27 cellular contexts compared by ENCODE assay signal in genomic region chr12:96383371-96383770, GRCh38. TPM values are rescaled to one million over a fixed set of nuclear protein-coding genes. Genes with fewer than 3 reads are reported as not detected.
DNase-seq lines count a peak whose midpoint lies in the region; ATAC-seq and TF ChIP-seq lines count a peak whose summit lies in the region.
"Had no signal": no experiment of that assay in that cellular context is flagged by ENCODE, and none has a peak within 500 bp of the region (broad histone marks: within the 10 kb centered on the region; RNA-seq: fewer than 3 reads in every experiment).

No MANE protein-coding gene starts in this region.

- H2BK12ac ChIP-seq in neuronal stem cell (ENCODE audit: low read length), result no peak overlapping the region

- H3K4me2 ChIP-seq in GM23248 (ENCODE audit: unreplicated experiment) (peak overlapping the region; percentile 69), Karpas-422 (ENCODE audit: low read depth, low read length, poor library complexity, severe bottlenecking) (peak overlapping the region; percentile 37), neuronal stem cell (ENCODE audit: insufficient read depth, low read length, poor library complexity, severe bottlenecking) (no peak overlapping the region)
- H3K4me2 ChIP-seq: BLaER1, hepatocyte had no signal

- no peak overlapping the region for H4K8ac ChIP-seq in neuronal stem cell (ENCODE audit: low read depth, low read length)

- no peak overlapping the region for H3K18ac ChIP-seq in neuronal stem cell (ENCODE audit: low read length)

- no peak overlapping the region for H3K4ac ChIP-seq in neuronal stem cell (ENCODE audit: low read length)

- H3K4me1 ChIP-seq in GM23248 (ENCODE audit: insufficient read depth), result peaks cover 33% of the 10 kb centered on the region
- H3K4me1 ChIP-seq in Karpas-422 (ENCODE audit: low read length), result peaks cover 46% of the 10 kb centered on the region
- no peaks in the 10 kb centered on the region for H3K4me1 ChIP-seq in neuronal stem cell (ENCODE audit: control insufficient read depth in 2 of 2, insufficient read depth in 1 of 2, low read depth in 1 of 2, low read length in 2 of 2)

- H3K4me3 Mint-ChIP-seq in effector memory CD8-positive, alpha-beta T cell, result peak overlapping the region; percentile 21 to 30
- no peak overlapping the region for H3K4me3 Mint-ChIP-seq in osteocyte (ENCODE audit: unreplicated experiment)
- H3K4me3 Mint-ChIP-seq: activated T-cell treated with anti-CD3 and anti-CD28 coated beads, Interleukin-2, amount 50 U/mL, for 24 hours; neural crest cell had no signal

- no peak overlapping the region for H4K91ac ChIP-seq in neuronal stem cell (ENCODE audit: low read depth, low read length, poor library complexity)

- H3K36me3 ChIP-seq in GM23248 (ENCODE audit: low read depth) (peaks cover 2% of the 10 kb centered on the region; the same call in 1 of the 2 replicates), Karpas-422 (ENCODE audit: insufficient read depth, low read length) (no peaks in the 10 kb centered on the region), neuronal stem cell (replicated peaks in 1 of 2; ENCODE audit: control insufficient read depth in 2 of 2, insufficient read depth in 2 of 2, low read length in 2 of 2) (no peaks in the 10 kb centered on the region)
- H3K36me3 ChIP-seq: HAP-1, right atrium auricular region, spleen, tibial artery had no signal

- in situ Hi-C loops in GM23248 (cut with MboI), result no loop called here

- H2AK5ac ChIP-seq in neuronal stem cell (ENCODE audit: low read depth, low read length), result no peak overlapping the region

- H3K9me2 ChIP-seq in GM23248 (ENCODE audit: insufficient read depth) (no peaks in the 10 kb centered on the region), Karpas-422 (replicated peaks; ENCODE audit: insufficient read depth, low read length) (no peaks in the 10 kb centered on the region)

- peaks cover 51 to 69% of the 10 kb centered on the region in 2 donors for H3K4me1 Mint-ChIP-seq in effector memory CD8-positive, alpha-beta T cell (ENCODE audit: low read depth in 2 of 2)
- peaks cover 27% of the 10 kb centered on the region for H3K4me1 Mint-ChIP-seq in osteocyte (ENCODE audit: unreplicated experiment)

- DNase-seq in GM23248 (no peak), Karpas-422 (no peak), osteocyte (ENCODE audit: extremely low spot score, unreplicated experiment) (no peak), NCI-H774 (lab: John Stamatoyannopoulos, UW) (no peak), neuronal stem cell (ENCODE audit: low spot score) (no peak)
- DNase-seq in effector memory CD8-positive, alpha-beta T cell, result no peak
- DNase-seq: activated CD4-positive, alpha-beta T cell treated with anti-CD3 and anti-CD28 coated beads for 48 hours; activated naive CD4-positive, alpha-beta T cell treated with Interleukin-2 at 50 U/mL for 16 hours; activated T-cell treated with anti-CD3 and anti-CD28 coated beads, Interleukin-2, amount 50 U/mL, for 24 hours; COR-L47; DMS53; left cardiac atrium; mucosa of descending colon; NCI-H1092; NCI-H1694; NCI-H446 treated with DMSO at 0.1 percent for 48 hours; spleen; T-helper 9 cell; tibial artery had no signal

- H3K9me3 ChIP-seq in GM23248 (ENCODE audit: low read depth) (no peaks in the 10 kb centered on the region), Karpas-422 (ENCODE audit: low read length) (no peaks in the 10 kb centered on the region), neuronal stem cell (replicated peaks in 1 of 2; ENCODE audit: control insufficient read depth in 2 of 2, insufficient read depth in 1 of 2, low read depth in 1 of 2, low read length in 2 of 2) (peaks cover under 1 to 24% of the 10 kb centered on the region in 2 donors)
- H3K9me3 ChIP-seq: HAP-1, mucosa of descending colon, right atrium auricular region, tibial artery had no signal

- peak overlapping the region; percentile 35 for H3K27ac ChIP-seq in GM23248
- H3K27ac ChIP-seq in Karpas-422 (ENCODE audit: low read length), result no peak overlapping the region
- H3K27ac ChIP-seq in neuronal stem cell (replicated peaks; ENCODE audit: low read length), result no peak overlapping the region
- H3K27ac ChIP-seq: BLaER1, hepatocyte, right atrium auricular region, spleen, tibial artery, VCaP had no signal

- H3F3A ChIP-seq in GM23248 (ENCODE audit: insufficient read depth), result peaks cover 48% of the 10 kb centered on the region

- H3K4me3 ChIP-seq in GM23248, result peak overlapping the region; percentile 21; the same call in 1 of the 2 replicates
- no peak overlapping the region for H3K4me3 ChIP-seq in Karpas-422 (ENCODE audit: low read length)
- no peak overlapping the region for H3K4me3 ChIP-seq in neuronal stem cell (ENCODE audit: low read length in 2 of 2)
- H3K4me3 ChIP-seq: BLaER1, HAP-1, hepatocyte, lung, mucosa of descending colon, right atrium auricular region, spleen, tibial artery had no signal

- no peak overlapping the region for H3K9ac ChIP-seq in GM23248
- H3K9ac ChIP-seq in Karpas-422 (ENCODE audit: low read length), result no peak overlapping the region
- H3K9ac ChIP-seq in neuronal stem cell (ENCODE audit: low read depth, low read length, poor library complexity), result no peak overlapping the region
- H3K9ac ChIP-seq: BLaER1 had no signal

- no peak overlapping the region for H3K23ac ChIP-seq in neuronal stem cell (ENCODE audit: low read depth, low read length, poor library complexity)

- no peak for TF ChIP-seq CTCF in osteocyte (IDR thresholded peaks at IDR 0.05)

- H4K20me1 ChIP-seq in GM23248 (ENCODE audit: insufficient read depth) (peaks cover 43% of the 10 kb centered on the region; the same call in 1 of the 2 replicates), Karpas-422 (ENCODE audit: insufficient read depth, low read depth, low read length) (0 out of 2 replicates have a peak, but pooled peaks cover 1% of the 10 kb centered on the region)

- H2BK15ac ChIP-seq in neuronal stem cell (ENCODE audit: low read length), result no peak overlapping the region

- H2AFZ ChIP-seq in GM23248, result no peak overlapping the region
- no peak overlapping the region for H2AFZ ChIP-seq in Karpas-422 (ENCODE audit: low read length)
- no peak overlapping the region for H2AFZ ChIP-seq in neuronal stem cell (ENCODE audit: low read length)
- H2AFZ ChIP-seq: hepatocyte had no signal

- peaks cover 100% of the 10 kb centered on the region for H3K79me2 ChIP-seq in GM23248 (ENCODE audit: insufficient read depth)
- H3K79me2 ChIP-seq in Karpas-422 (ENCODE audit: low read length), result peaks cover 99% of the 10 kb centered on the region

- H3K36me3 Mint-ChIP-seq in effector memory CD8-positive, alpha-beta T cell (ENCODE audit: insufficient read depth), result peaks cover 61% of the 10 kb centered on the region
- peaks cover 5% of the 10 kb centered on the region for H3K36me3 Mint-ChIP-seq in osteocyte (ENCODE audit: unreplicated experiment)

- no peak for ATAC-seq in effector memory CD8-positive, alpha-beta T cell (replicated peaks)
- no peak for ATAC-seq in HG03108 (IDR thresholded peaks at IDR 0.05; ENCODE audit: unreplicated experiment)
- ATAC-seq: mucosa of descending colon had no signal

- H3K27me3 ChIP-seq in GM23248 (replicated peaks; ENCODE audit: insufficient read depth) (no peaks in the 10 kb centered on the region), Karpas-422 (ENCODE audit: low read length) (no peaks in the 10 kb centered on the region), neuronal stem cell (ENCODE audit: control insufficient read depth in 3 of 3, insufficient read depth in 3 of 3, low read depth in 1 of 3, low read length in 3 of 3) (no peaks in the 10 kb centered on the region)
- H3K27me3 ChIP-seq: BLaER1, hepatocyte, right atrium auricular region, spleen, tibial artery had no signal

- peak overlapping the region in 1 of 2 donors; percentile 9 for H3K27ac Mint-ChIP-seq in effector memory CD8-positive, alpha-beta T cell
- peak overlapping the region; percentile 28 for H3K27ac Mint-ChIP-seq in osteocyte (ENCODE audit: unreplicated experiment)

- H3K14ac ChIP-seq in neuronal stem cell (ENCODE audit: low read length), result no peak overlapping the region

- H2BK5ac ChIP-seq in neuronal stem cell (ENCODE audit: low read length), result no peak overlapping the region

- 28 to 29% methylated on average over 4 of the region's 4 CpGs for WGBS in GM23248 (ENCODE audit: low coverage in 1 of 2, low lambda C conversion rate in 2 of 2, missing lambda C conversion rate in 2 of 2), 2 experiments
- WGBS in neuronal stem cell (ENCODE audit: extremely low coverage in 2 of 2, insufficient read length in 2 of 2, insufficient replicate concordance in 1 of 2), 2 donors, result no CpG with 5 or more reads among the region's 4 CpGs

- no peaks in the 10 kb centered on the region for H3K27me3 Mint-ChIP-seq in effector memory CD8-positive, alpha-beta T cell
- H3K27me3 Mint-ChIP-seq in osteocyte (ENCODE audit: unreplicated experiment), result no peaks in the 10 kb centered on the region
- H3K27me3 Mint-ChIP-seq: activated T-cell treated with anti-CD3 and anti-CD28 coated beads, Interleukin-2, amount 50 U/mL, for 24 hours had no signal

- no peak overlapping the region for H2BK120ac ChIP-seq in neuronal stem cell (ENCODE audit: low read depth, low read length)

- peaks cover 5% of the 10 kb centered on the region for H3K79me1 ChIP-seq in neuronal stem cell (ENCODE audit: low read depth, low read length)

- no peaks in the 10 kb centered on the region for H3K9me3 Mint-ChIP-seq in effector memory CD8-positive, alpha-beta T cell
- peaks cover 14% of the 10 kb centered on the region for H3K9me3 Mint-ChIP-seq in osteocyte (ENCODE audit: unreplicated experiment)

RNA-seq across cellular contexts. Expression of gene CDK17, which starts 16.9 kb away (rescaled TPM):
- 62.7 and 91.9 TPM in 2 replicates for total RNA-seq in GM23248 (2014; rRNA removed; shearing (Covaris generic))
- 29.3 and 30.0 TPM in 2 replicates for polyA plus RNA-seq in GM23248 (2016; fragmentation: Nextera tagmentation; extraction: Ambion mirVana)
- total RNA-seq in Karpas-422 (2014; rRNA removed; shearing (Covaris generic); ENCODE audit: low replicate concordance), result 35.6 and 71.2 TPM in 2 replicates
- total RNA-seq in osteocyte, result 33.8 and 37.2 TPM in 2 replicates
- 18.0 TPM for polyA plus RNA-seq in neuronal stem cell (2013, experiment 1 of 2)
- polyA plus RNA-seq in neuronal stem cell (2013, experiment 2 of 2), result 17.8 TPM
